1 cellular context compared by ENCODE assay signal in the genomic region with DNA sequence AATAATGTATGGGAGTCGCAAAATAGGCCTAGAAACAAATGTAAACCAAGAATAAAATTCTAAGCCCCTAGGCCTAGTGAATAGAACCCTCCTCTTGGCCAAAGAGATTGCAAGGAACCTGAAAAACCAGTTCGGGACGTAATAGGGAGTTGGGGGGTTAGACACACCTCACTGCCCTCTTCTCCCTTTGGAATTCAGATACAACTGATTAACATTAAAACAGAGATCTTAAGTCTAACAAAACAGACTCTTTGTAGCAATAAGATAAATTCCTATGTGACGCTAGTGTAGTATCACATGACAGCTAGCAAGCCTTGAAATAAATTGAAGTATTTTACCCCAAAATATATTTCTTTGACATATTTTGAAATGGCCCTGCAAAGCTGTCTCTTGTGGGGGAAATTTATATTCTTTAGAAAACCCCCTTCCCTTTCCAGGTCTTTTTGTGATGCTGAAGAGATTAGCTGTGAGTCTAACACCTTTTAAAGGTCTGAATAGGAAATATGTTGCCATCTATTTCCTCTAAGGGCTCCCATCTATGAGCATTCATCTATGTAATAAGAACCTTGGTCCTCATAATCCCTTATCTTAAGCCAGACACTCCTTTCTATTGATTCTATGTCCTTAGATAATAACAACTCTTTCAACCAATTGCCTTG.
A peak's percentile ranks its signal among the peaks of the same experiment; 100 is the strongest.
TF ChIP-seq lines count a peak whose summit lies in the region.

No MANE protein-coding gene starts in this region.

TF ChIP-seq in H1, 55 proteins besides CTCF, POLR2A, EP300 and RAD21 (continued from another document):
- TF ChIP-seq, protein P1, sequence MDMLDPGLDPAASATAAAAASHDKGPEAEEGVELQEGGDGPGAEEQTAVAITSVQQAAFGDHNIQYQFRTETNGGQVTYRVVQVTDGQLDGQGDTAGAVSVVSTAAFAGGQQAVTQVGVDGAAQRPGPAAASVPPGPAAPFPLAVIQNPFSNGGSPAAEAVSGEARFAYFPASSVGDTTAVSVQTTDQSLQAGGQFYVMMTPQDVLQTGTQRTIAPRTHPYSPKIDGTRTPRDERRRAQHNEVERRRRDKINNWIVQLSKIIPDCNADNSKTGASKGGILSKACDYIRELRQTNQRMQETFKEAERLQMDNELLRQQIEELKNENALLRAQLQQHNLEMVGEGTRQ (IDR thresholded peaks at IDR 0.05; ENCODE audit: low read length), result no peak
- TF ChIP-seq CBX5 (IDR thresholded peaks at IDR 0.05; ENCODE audit: low read depth, low read length) (no peak), JUN (IDR thresholded peaks at IDR 0.05; ENCODE audit: low read depth, low read length) (no peak), TCF12 (IDR thresholded peaks at IDR 0.05; ENCODE audit: low read depth, low read length) (0 out of 2 replicates have a peak, but pooled peaks have one; percentile 51), POU5F1 (IDR thresholded peaks at IDR 0.05; ENCODE audit: low read depth, low read length) (no peak; the same call in 1 of the 2 replicates), JUND (IDR thresholded peaks at IDR 0.05; ENCODE audit: low read length) (peak; percentile 36; the same call in 1 of the 2 replicates), BRCA1 (IDR thresholded peaks at IDR 0.05; ENCODE audit: low read depth, low read length) (no peak), BCL11A (IDR thresholded peaks at IDR 0.05; ENCODE audit: low read depth in 2 of 2, low read length in 2 of 2) (peak in 1 of 2 experiments; percentile 92), FOSL1 (IDR thresholded peaks at IDR 0.05; ENCODE audit: insufficient read depth, low read depth, low read length) (no peak), TEAD4 (IDR thresholded peaks at IDR 0.05; ENCODE audit: low read depth, low read length) (peak; percentile 66; the same call in 1 of the 2 replicates), ASH2L (IDR thresholded peaks at IDR 0.05; ENCODE audit: low read length) (peak; percentile 99), POLR2AphosphoS5 (IDR thresholded peaks at IDR 0.05; ENCODE audit: low read depth, low read length) (no peak), SAP30 (IDR thresholded peaks at IDR 0.05; ENCODE audit: insufficient read depth, insufficient replicate concordance, low read length) (no peak), SIX5 (IDR thresholded peaks at IDR 0.05; ENCODE audit: low read depth, low read length) (no peak), KDM1A (IDR thresholded peaks at IDR 0.05; ENCODE audit: borderline replicate concordance, low read length) (0 out of 2 replicates have a peak, but pooled peaks have one; percentile 9), CEBPB (IDR thresholded peaks at IDR 0.05; ENCODE audit: low read depth, low read length) (no peak), SP1 (IDR thresholded peaks at IDR 0.05; ENCODE audit: low read depth, low read length) (peak; percentile 98), RFX5 (IDR thresholded peaks at IDR 0.05; ENCODE audit: borderline replicate concordance, low read depth, low read length) (no peak), SP4 (IDR thresholded peaks at IDR 0.05; ENCODE audit: low read length) (no peak), RBBP5 (IDR thresholded peaks at IDR 0.05; ENCODE audit: borderline replicate concordance, low read depth, low read length) (peak; percentile 91; the same call in 1 of the 2 replicates), HDAC2 (IDR thresholded peaks at IDR 0.05; ENCODE audit: borderline replicate concordance in 1 of 2, low read depth in 2 of 2, low read length in 2 of 2) (peak in 1 of 2 experiments; percentile 52; a peak in 1 of 4 replicates), NRF1 (IDR thresholded peaks at IDR 0.05; ENCODE audit: low read depth, low read length) (no peak), CHD2 (IDR thresholded peaks at IDR 0.05; ENCODE audit: low read length) (peak; percentile 71)
- TF ChIP-seq, protein P2, sequence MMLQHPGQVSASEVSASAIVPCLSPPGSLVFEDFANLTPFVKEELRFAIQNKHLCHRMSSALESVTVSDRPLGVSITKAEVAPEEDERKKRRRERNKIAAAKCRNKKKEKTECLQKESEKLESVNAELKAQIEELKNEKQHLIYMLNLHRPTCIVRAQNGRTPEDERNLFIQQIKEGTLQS (IDR thresholded peaks at IDR 0.05; ENCODE audit: insufficient read depth, low read depth, low read length), result no peak
- TF ChIP-seq, protein P3, sequence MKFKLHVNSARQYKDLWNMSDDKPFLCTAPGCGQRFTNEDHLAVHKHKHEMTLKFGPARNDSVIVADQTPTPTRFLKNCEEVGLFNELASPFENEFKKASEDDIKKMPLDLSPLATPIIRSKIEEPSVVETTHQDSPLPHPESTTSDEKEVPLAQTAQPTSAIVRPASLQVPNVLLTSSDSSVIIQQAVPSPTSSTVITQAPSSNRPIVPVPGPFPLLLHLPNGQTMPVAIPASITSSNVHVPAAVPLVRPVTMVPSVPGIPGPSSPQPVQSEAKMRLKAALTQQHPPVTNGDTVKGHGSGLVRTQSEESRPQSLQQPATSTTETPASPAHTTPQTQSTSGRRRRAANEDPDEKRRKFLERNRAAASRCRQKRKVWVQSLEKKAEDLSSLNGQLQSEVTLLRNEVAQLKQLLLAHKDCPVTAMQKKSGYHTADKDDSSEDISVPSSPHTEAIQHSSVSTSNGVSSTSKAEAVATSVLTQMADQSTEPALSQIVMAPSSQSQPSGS (IDR thresholded peaks at IDR 0.05; ENCODE audit: low read length), result peak; percentile 85
- TF ChIP-seq, protein P4, sequence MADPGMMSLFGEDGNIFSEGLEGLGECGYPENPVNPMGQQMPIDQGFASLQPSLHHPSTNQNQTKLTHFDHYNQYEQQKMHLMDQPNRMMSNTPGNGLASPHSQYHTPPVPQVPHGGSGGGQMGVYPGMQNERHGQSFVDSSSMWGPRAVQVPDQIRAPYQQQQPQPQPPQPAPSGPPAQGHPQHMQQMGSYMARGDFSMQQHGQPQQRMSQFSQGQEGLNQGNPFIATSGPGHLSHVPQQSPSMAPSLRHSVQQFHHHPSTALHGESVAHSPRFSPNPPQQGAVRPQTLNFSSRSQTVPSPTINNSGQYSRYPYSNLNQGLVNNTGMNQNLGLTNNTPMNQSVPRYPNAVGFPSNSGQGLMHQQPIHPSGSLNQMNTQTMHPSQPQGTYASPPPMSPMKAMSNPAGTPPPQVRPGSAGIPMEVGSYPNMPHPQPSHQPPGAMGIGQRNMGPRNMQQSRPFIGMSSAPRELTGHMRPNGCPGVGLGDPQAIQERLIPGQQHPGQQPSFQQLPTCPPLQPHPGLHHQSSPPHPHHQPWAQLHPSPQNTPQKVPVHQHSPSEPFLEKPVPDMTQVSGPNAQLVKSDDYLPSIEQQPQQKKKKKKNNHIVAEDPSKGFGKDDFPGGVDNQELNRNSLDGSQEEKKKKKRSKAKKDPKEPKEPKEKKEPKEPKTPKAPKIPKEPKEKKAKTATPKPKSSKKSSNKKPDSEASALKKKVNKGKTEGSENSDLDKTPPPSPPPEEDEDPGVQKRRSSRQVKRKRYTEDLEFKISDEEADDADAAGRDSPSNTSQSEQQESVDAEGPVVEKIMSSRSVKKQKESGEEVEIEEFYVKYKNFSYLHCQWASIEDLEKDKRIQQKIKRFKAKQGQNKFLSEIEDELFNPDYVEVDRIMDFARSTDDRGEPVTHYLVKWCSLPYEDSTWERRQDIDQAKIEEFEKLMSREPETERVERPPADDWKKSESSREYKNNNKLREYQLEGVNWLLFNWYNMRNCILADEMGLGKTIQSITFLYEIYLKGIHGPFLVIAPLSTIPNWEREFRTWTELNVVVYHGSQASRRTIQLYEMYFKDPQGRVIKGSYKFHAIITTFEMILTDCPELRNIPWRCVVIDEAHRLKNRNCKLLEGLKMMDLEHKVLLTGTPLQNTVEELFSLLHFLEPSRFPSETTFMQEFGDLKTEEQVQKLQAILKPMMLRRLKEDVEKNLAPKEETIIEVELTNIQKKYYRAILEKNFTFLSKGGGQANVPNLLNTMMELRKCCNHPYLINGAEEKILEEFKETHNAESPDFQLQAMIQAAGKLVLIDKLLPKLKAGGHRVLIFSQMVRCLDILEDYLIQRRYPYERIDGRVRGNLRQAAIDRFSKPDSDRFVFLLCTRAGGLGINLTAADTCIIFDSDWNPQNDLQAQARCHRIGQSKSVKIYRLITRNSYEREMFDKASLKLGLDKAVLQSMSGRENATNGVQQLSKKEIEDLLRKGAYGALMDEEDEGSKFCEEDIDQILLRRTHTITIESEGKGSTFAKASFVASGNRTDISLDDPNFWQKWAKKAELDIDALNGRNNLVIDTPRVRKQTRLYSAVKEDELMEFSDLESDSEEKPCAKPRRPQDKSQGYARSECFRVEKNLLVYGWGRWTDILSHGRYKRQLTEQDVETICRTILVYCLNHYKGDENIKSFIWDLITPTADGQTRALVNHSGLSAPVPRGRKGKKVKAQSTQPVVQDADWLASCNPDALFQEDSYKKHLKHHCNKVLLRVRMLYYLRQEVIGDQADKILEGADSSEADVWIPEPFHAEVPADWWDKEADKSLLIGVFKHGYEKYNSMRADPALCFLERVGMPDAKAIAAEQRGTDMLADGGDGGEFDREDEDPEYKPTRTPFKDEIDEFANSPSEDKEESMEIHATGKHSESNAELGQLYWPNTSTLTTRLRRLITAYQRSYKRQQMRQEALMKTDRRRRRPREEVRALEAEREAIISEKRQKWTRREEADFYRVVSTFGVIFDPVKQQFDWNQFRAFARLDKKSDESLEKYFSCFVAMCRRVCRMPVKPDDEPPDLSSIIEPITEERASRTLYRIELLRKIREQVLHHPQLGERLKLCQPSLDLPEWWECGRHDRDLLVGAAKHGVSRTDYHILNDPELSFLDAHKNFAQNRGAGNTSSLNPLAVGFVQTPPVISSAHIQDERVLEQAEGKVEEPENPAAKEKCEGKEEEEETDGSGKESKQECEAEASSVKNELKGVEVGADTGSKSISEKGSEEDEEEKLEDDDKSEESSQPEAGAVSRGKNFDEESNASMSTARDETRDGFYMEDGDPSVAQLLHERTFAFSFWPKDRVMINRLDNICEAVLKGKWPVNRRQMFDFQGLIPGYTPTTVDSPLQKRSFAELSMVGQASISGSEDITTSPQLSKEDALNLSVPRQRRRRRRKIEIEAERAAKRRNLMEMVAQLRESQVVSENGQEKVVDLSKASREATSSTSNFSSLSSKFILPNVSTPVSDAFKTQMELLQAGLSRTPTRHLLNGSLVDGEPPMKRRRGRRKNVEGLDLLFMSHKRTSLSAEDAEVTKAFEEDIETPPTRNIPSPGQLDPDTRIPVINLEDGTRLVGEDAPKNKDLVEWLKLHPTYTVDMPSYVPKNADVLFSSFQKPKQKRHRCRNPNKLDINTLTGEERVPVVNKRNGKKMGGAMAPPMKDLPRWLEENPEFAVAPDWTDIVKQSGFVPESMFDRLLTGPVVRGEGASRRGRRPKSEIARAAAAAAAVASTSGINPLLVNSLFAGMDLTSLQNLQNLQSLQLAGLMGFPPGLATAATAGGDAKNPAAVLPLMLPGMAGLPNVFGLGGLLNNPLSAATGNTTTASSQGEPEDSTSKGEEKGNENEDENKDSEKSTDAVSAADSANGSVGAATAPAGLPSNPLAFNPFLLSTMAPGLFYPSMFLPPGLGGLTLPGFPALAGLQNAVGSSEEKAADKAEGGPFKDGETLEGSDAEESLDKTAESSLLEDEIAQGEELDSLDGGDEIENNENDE (IDR thresholded peaks at IDR 0.05; ENCODE audit: insufficient replicate concordance, low read length), result peak; percentile 84
